In the genomic region with DNA sequence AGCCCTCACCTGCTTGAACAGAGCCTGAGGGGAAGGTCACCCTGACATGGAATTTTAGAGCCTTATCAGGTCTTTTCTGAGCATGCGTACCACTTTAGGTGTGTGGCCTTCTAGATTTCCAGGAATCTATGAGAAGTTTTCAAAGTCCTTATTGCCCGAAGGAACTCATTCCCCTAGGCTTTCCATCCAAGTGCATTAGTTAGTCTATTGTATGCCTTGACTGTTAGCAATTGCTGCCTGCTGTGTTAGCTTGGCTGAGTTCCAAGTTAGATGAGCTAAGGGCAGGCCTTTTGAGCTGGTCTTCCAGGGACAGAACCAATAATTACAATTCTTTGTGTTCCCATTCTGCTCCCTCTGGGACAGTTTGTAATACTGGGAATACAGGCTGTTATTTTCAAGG, we compare ENCODE assay signal across 12 cellular contexts. TPM values are rescaled to one million over a fixed set of nuclear protein-coding genes. Genes with fewer than 3 reads are reported as not detected.
DNase-seq lines count a peak whose midpoint lies in the region; ATAC-seq and TF ChIP-seq lines count a peak whose summit lies in the region.
"Had no signal": no experiment of that assay in that cellular context is flagged by ENCODE, and none has a peak within 500 bp of the region (broad histone marks: within the 10 kb centered on the region; RNA-seq: fewer than 3 reads in every experiment).

No MANE protein-coding gene starts in this region.

- H3K79me1 ChIP-seq in mesenchymal stem cell (replicated peaks; ENCODE audit: low read length, poor library complexity, severe bottlenecking): no peaks in the 10 kb centered on the region

- H3K9me3 ChIP-seq in colonic mucosa (no peaks in the 10 kb centered on the region), mesenchymal stem cell (ENCODE audit: control insufficient read depth, low read length) (no peaks in the 10 kb centered on the region)

- H4K8ac ChIP-seq in mesenchymal stem cell (ENCODE audit: low read length): no peak overlapping the region

- no peak overlapping the region for H2BK15ac ChIP-seq in mesenchymal stem cell (ENCODE audit: low read depth, poor library complexity, severe bottlenecking)

- H3K4me3 ChIP-seq in colonic mucosa (no peak overlapping the region), mesenchymal stem cell (ENCODE audit: insufficient read depth in 1 of 2, low read depth in 1 of 2, low read length in 2 of 2) (no peak overlapping the region)

- no peak overlapping the region for H2AFZ ChIP-seq in mesenchymal stem cell (ENCODE audit: low read depth, low read length)

- H3K27ac ChIP-seq in colonic mucosa (no peak overlapping the region), mesenchymal stem cell (ENCODE audit: low read length, poor library complexity, severe bottlenecking) (no peak overlapping the region)

- H3K4me1 ChIP-seq in colonic mucosa: no peaks in the 10 kb centered on the region
- H3K4me1 ChIP-seq in mesenchymal stem cell (ENCODE audit: control insufficient read depth, insufficient read depth, low read depth, low read length): peaks cover 17% of the 10 kb centered on the region

- no peaks in the 10 kb centered on the region for H3K36me3 ChIP-seq in colonic mucosa
- no peaks in the 10 kb centered on the region for H3K36me3 ChIP-seq in mesenchymal stem cell (ENCODE audit: control insufficient read depth in 1 of 2, insufficient read depth in 2 of 2, low read depth in 1 of 2, low read length in 2 of 2)

- ATAC-seq in GM21619 (IDR thresholded peaks at IDR 0.05; ENCODE audit: unreplicated experiment) (no peak), HG03342 (IDR thresholded peaks at IDR 0.05; ENCODE audit: unreplicated experiment) (no peak), HG03095 (IDR thresholded peaks at IDR 0.05; ENCODE audit: unreplicated experiment) (no peak)
- ATAC-seq: stimulated activated naive CD8-positive, alpha-beta T cell treated with anti-CD3 and anti-CD28 coated beads, Interleukin-15, amount 100 ng/mL, for 72 hours had no signal

- no peak overlapping the region for H2BK5ac ChIP-seq in mesenchymal stem cell (ENCODE audit: low read depth, low read length, poor library complexity, severe bottlenecking)

- no peak for TF ChIP-seq CTCF in colonic mucosa (IDR thresholded peaks at IDR 0.05)

- H3K27me3 ChIP-seq in colonic mucosa: no peaks in the 10 kb centered on the region
- H3K27me3 ChIP-seq in mesenchymal stem cell (ENCODE audit: control insufficient read depth in 1 of 2, insufficient read depth in 1 of 2, low read length in 2 of 2): no peaks in the 10 kb centered on the region

- DNase-seq in DMS79 (lab: John Stamatoyannopoulos, UW): peak; percentile 71
- DNase-seq in NCI-H2171 treated with DMSO at 0.1 percent for 48 hours (lab: John Stamatoyannopoulos, UW): peak; percentile 71
- peak; percentile 49 for DNase-seq in colonic mucosa
- DNase-seq in mesenchymal stem cell: peak; percentile 51
- no peak for DNase-seq in effector CD4-positive, alpha-beta T cell
- DNase-seq: activated naive CD8-positive, alpha-beta T cell treated with anti-CD3 and anti-CD28 coated beads, Interleukin-2, amount 10 ng/mL, durations not matched to agents 7 days and 5 days; GOT3; naive B cell; stimulated activated naive CD8-positive, alpha-beta T cell treated with anti-CD3 and anti-CD28 coated beads, Interleukin-15, amount 100 ng/mL, for 72 hours had no signal

- H3K4me2 ChIP-seq in mesenchymal stem cell (ENCODE audit: low read length, poor library complexity, severe bottlenecking): no peak overlapping the region

- H2BK120ac ChIP-seq in mesenchymal stem cell (ENCODE audit: low read depth, low read length): no peak overlapping the region

- H2BK12ac ChIP-seq in mesenchymal stem cell (ENCODE audit: low read length in 2 of 2): no peak overlapping the region

- no peak overlapping the region for H3K9ac ChIP-seq in colonic mucosa (ENCODE audit: low read depth in 2 of 2, low read length in 2 of 2)
- no peak overlapping the region for H3K9ac ChIP-seq in mesenchymal stem cell (ENCODE audit: low read length)

- H2AK5ac ChIP-seq in mesenchymal stem cell (ENCODE audit: low read length, severe bottlenecking): peak overlapping the region; percentile 92

- no peak overlapping the region for H3K18ac ChIP-seq in mesenchymal stem cell (ENCODE audit: low read depth in 1 of 2, low read length in 2 of 2)

- H3K14ac ChIP-seq in mesenchymal stem cell (ENCODE audit: low read length in 2 of 2): no peak overlapping the region

- 33% methylated on average over 1 of the region's 2 CpGs for WGBS in mesenchymal stem cell

- no peak overlapping the region for H3K4ac ChIP-seq in mesenchymal stem cell (ENCODE audit: low read depth in 1 of 2, low read length in 2 of 2)

- H4K91ac ChIP-seq in mesenchymal stem cell (ENCODE audit: low read length): no peak overlapping the region

- H3K23ac ChIP-seq in mesenchymal stem cell (ENCODE audit: low read length in 2 of 2): no peak overlapping the region

- intact Hi-C loops in colonic mucosa (cut with DNase I): no loop called here

RNA-seq across cellular contexts. Expression of a gene that starts 30.8 kb away (rescaled TPM):
- 100 to 1,000 TPM in 1 of 2 donors, 10 to 100 TPM in 1; 87.7 to 119 TPM for total RNA-seq in colonic mucosa
- polyA plus RNA-seq in mesenchymal stem cell (2013, experiment 1 of 2): 23.4 TPM
- 23.8 TPM for polyA plus RNA-seq in mesenchymal stem cell (2013, experiment 2 of 2)
